20 cellular contexts compared by ENCODE assay signal in the genomic region with DNA sequence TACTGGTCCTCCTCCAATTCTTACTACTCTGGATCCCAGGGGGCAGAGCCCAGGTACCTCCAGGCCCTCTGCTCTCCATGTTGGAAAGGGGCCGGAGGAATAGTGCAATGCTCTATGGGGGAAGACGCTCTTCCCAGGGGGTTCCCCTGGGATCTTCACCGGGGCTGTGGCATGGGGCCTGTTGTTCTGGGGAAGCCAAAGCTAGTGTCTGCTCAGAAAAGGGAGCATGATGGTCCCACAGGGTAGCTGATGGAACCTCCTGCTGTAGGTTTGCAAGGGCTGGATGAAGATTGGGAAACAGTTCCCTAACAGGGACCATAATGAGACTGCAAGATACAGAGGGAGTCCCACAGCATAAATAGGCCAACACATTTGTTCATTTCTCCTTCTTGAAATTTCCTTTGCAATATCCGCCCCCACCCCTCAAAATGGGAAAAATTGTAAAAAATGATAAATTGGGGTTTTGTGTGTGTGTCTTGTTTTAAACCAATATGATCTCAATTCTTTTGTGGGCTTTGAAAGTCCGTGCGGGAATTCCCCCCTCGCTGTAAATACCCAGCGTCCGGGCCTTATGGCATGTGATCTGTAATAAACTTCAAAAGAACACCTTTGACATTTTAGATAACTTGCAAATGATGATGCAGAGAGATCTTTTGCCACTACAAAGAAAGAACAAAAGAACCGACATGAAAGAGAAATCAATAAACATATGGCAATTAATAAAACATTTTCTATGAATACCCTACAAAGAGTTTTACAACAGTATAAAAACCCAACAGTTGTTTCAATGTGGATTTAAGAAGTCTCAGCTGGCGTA.
"Had no signal": no experiment of that assay in that cellular context is flagged by ENCODE, and none has a peak within 500 bp of the region (broad histone marks: within the 10 kb centered on the region; RNA-seq: fewer than 3 reads in every experiment).

No MANE protein-coding gene starts in this region.

- H3K27ac ChIP-seq: esophagus squamous epithelium, heart right ventricle, left lung, prostate gland, right lobe of liver, stomach, thyroid gland had no signal

- ATAC-seq: heart right ventricle; left cardiac atrium; left lung; naive thymus-derived CD8-positive, alpha-beta T cell; right lobe of liver; stimulated activated effector memory CD8-positive, alpha-beta T cell treated with anti-CD3 and anti-CD28 coated beads, Interleukin-12 subunit alpha, Interleukin-12 subunit beta, amount 100 ng/mL, for 72 hours had no signal

- H3K4me1 ChIP-seq: esophagus squamous epithelium, heart right ventricle, left lung, prostate gland, right lobe of liver, stomach, thyroid gland had no signal

- H3K9me3 ChIP-seq: esophagus squamous epithelium, heart right ventricle, left lung, prostate gland, right lobe of liver, stomach, thyroid gland had no signal

- H3K4me3 ChIP-seq: esophagus squamous epithelium, heart right ventricle, left lung, prostate gland, right lobe of liver, stomach, thyroid gland had no signal

- DNase-seq: effector memory CD4-positive, alpha-beta T cell; esophagus squamous epithelium; foreskin melanocyte; glutamatergic neuron; heart right ventricle; hippocampal formation; left cardiac atrium; left lung; mesenchymal stem cell; naive thymus-derived CD8-positive, alpha-beta T cell; nephron progenitor cell; nucleus accumbens; right lobe of liver; stimulated activated CD4-positive, alpha-beta T cell treated with anti-CD3 and anti-CD28 coated beads, Interleukin-2, amount 100 ng/mL, for 24 hours; stimulated activated CD4-positive, alpha-beta T cell treated with anti-CD3 and anti-CD28 coated beads, Interleukin-4, amount 100 ng/mL, for 24 hours; stimulated activated naive CD4-positive, alpha-beta T cell treated with Interleukin-2 at 50 U/mL for 16 hours; stomach; thyroid gland had no signal

- H3K27me3 ChIP-seq: right lobe of liver, thyroid gland had no signal

- H3K36me3 ChIP-seq: esophagus squamous epithelium, heart right ventricle, left lung, prostate gland, right lobe of liver, stomach, thyroid gland had no signal
